8 cellular contexts compared by ENCODE assay signal in genomic region chr12:24997970-24998582, GRCh38. TPM values are rescaled to one million over a fixed set of nuclear protein-coding genes. Genes with fewer than 3 reads are reported as not detected.
DNase-seq lines count a peak whose midpoint lies in the region; ATAC-seq and TF ChIP-seq lines count a peak whose summit lies in the region.

No MANE protein-coding gene starts in this region.

- ATAC-seq in HG03460 (IDR thresholded peaks at IDR 0.05; ENCODE audit: unreplicated experiment) = peak; percentile 80
- no peak for ATAC-seq in left lobe of liver

- DNase-seq in EH (ENCODE audit: low read depth) (peak; percentile 90), GM20000 (ENCODE audit: low spot score) (peak; percentile 59), cardiac fibroblast (ENCODE audit: low read depth in 2 of 2) (peak; percentile 38 to 78), smooth muscle cell of the brain vasculature (ENCODE audit: low read depth, low spot score) (peak; percentile 72), activated gamma-delta T cell treated with Interleukin-2 at 50 U/mL for 16 hours (no peak), left lobe of liver (ENCODE audit: low spot score) (no peak)
- no peak for DNase-seq in stimulated activated CD4-positive, alpha-beta T cell treated with anti-CD3 and anti-CD28 coated beads, Interleukin-2, amount 100 ng/mL, for 24 hours

- no peak for TF ChIP-seq CTCF in GM20000 (IDR thresholded peaks at IDR 0.05; ENCODE audit: extremely low read depth, missing control alignments)
- TF ChIP-seq CTCF in cardiac fibroblast (IDR thresholded peaks at IDR 0.05; ENCODE audit: low read depth, low read length) = no peak

- H3K4me3 ChIP-seq in cardiac fibroblast (replicated peaks in 1 of 2; ENCODE audit: low read depth in 2 of 2, low read length in 2 of 2) = no peak overlapping the region

RNA-seq across cellular contexts. Expression of gene BCAT1, which starts 49.2 kb away (rescaled TPM):
- 2.8 TPM for total RNA-seq in left lobe of liver

Comparison
In these comparisons a context has a peak if more than half of its experiments do, and no peak if none do; other contexts are left out.
1. DNase-seq: peak in EH (single experiment), GM20000 (single experiment), cardiac fibroblast (2 of 2) and smooth muscle cell of the brain vasculature (single experiment); none in activated gamma-delta T cell treated with Interleukin-2 at 50 U/mL for 16 hours (single experiment), left lobe of liver (single experiment) and stimulated activated CD4-positive, alpha-beta T cell treated with anti-CD3 and anti-CD28 coated beads, Interleukin-2, amount 100 ng/mL, for 24 hours (0 of 2).